32 cellular contexts compared by ENCODE assay signal in genomic region chr5:14986413-14986812, GRCh38.
"Had no signal": no experiment of that assay in that cellular context is flagged by ENCODE, and none has a peak within 500 bp of the region (broad histone marks: within the 10 kb centered on the region; RNA-seq: fewer than 3 reads in every experiment).

No MANE protein-coding gene starts in this region.

- ATAC-seq: activated naive CD4-positive, alpha-beta T cell treated with anti-CD3 and anti-CD28 coated beads, Interleukin-2, amount 50 U/mL, for 72 hours; activated naive CD8-positive, alpha-beta T cell treated with anti-CD3 and anti-CD28 coated beads, Interleukin-2, amount 50 U/mL, for 24 hours; activated T-cell treated with anti-CD3 and anti-CD28 coated beads, Interleukin-2, amount 50 U/mL, for 4 hours; activated T-cell treated with anti-CD3 and anti-CD28 coated beads, Interleukin-2, amount 50 U/mL, for 72 hours; activated T-helper 17 cell treated with anti-CD3 and anti-CD28 coated beads, Interleukin-2, amount 50 U/mL, for 72 hours; body of pancreas had no signal

- H3K36me3 ChIP-seq: adrenal gland, ascending aorta, brain microvascular endothelial cell, breast epithelium, cardiac muscle cell had no signal

- H3K9me3 ChIP-seq: adrenal gland, ascending aorta, body of pancreas, breast epithelium had no signal

- H3K4me1 ChIP-seq: adrenal gland, ascending aorta, body of pancreas, breast epithelium had no signal

- DNase-seq: activated effector memory CD4-positive, alpha-beta T cell treated with anti-CD3 and anti-CD28 coated beads, Interleukin-2, amount 50 U/mL, for 16 hours; activated effector memory CD4-positive, alpha-beta T cell treated with Interleukin-2 at 50 U/mL for 16 hours; activated gamma-delta T cell; activated gamma-delta T cell treated with Interleukin-2 at 50 U/mL for 16 hours; activated naive CD4-positive, alpha-beta T cell; activated naive CD4-positive, alpha-beta T cell treated with anti-CD3 and anti-CD28 coated beads for 36 hours; activated naive CD4-positive, alpha-beta T cell treated with anti-CD3 and anti-CD28 coated beads, Interleukin-2, amount 10 ng/mL, durations not matched to agents 7 days and 5 days; activated naive CD4-positive, alpha-beta T cell treated with anti-CD3 and anti-CD28 coated beads, Interleukin-2, amount 50 U/mL, for 16 hours; activated naive CD4-positive, alpha-beta T cell treated with Interleukin-2 at 50 U/mL for 16 hours; activated naive CD8-positive, alpha-beta T cell treated with anti-CD3 and anti-CD28 coated beads for 36 hours; activated naive CD8-positive, alpha-beta T cell treated with anti-CD3 and anti-CD28 coated beads, Interleukin-2, amount 10 ng/mL, durations not matched to agents 7 days and 5 days; activated naive CD8-positive, alpha-beta T cell treated with anti-CD3 and anti-CD28 coated beads, Interleukin-2, amount 50 U/mL, for 24 hours; activated T-cell treated with anti-CD3 and anti-CD28 coated beads, Interleukin-2, amount 50 U/mL, for 1 hour; activated T-cell treated with anti-CD3 and anti-CD28 coated beads, Interleukin-2, amount 50 U/mL, for 24 hours; activated T-cell treated with anti-CD3 and anti-CD28 coated beads, Interleukin-2, amount 50 U/mL, for 4 hours; activated T-cell treated with anti-CD3 and anti-CD28 coated beads, Interleukin-2, amount 50 U/mL, for 48 hours; activated T-cell treated with anti-CD3 and anti-CD28 coated beads, Interleukin-2, amount 50 U/mL, for 72 hours; adrenal gland; amniotic stem cell; amygdala; anterior cingulate cortex; aorta; body of pancreas; brain microvascular endothelial cell; caudate nucleus; central memory CD4-positive, alpha-beta T cell; cerebellar nuclear complex had no signal

- H3K4me3 ChIP-seq: adrenal gland, ascending aorta, body of pancreas, breast epithelium, cardiac muscle cell had no signal
